Comparison of ENCODE assay signal across 8 cellular contexts in genomic region chr1:47437518-47438320, GRCh38.
DNase-seq lines count a peak whose midpoint lies in the region; ATAC-seq and TF ChIP-seq lines count a peak whose summit lies in the region.

Gene FOXD2, plus strand, starts transcription at chr1:47438044. Its CDS starts 92 bp downstream, at chr1:47438136.

- DNase-seq in NCI-H187 (lab: John Stamatoyannopoulos, UW) (peak; percentile 86 to 91), NCI-H187 treated with DMSO at 0.1 percent for 48 hours (lab: John Stamatoyannopoulos, UW) (no peak), NCI-H146 (lab: John Stamatoyannopoulos, UW) (peak; percentile 79), T-helper 22 cell (ENCODE audit: low read depth) (peak; percentile 89), astrocyte of the spinal cord (ENCODE audit: low read depth, low spot score) (peak; percentile 68)

- peaks cover 9% of the 10 kb centered on the region for H3K4me1 ChIP-seq in iPS-18a (ENCODE audit: control insufficient read depth, low read depth, low read length)

- H3K9ac ChIP-seq in iPS-18a (ENCODE audit: low read length), result no peak within 1 kb of the TSS

- peak; percentile 63 for TF ChIP-seq CTCF in astrocyte of the spinal cord (IDR thresholded peaks at IDR 0.05; ENCODE audit: low read depth, low read length)

- peak within 1 kb of the TSS; percentile 53 for H3K4me3 ChIP-seq in astrocyte of the spinal cord (ENCODE audit: low read depth, low read length)
- peak within 1 kb of the TSS; percentile 50 for H3K4me3 ChIP-seq in iPS-18a (ENCODE audit: low read length)
- H3K4me3 ChIP-seq in skin epidermis, result peak within 1 kb of the TSS; percentile 47 to 71 (median 59)

- H3K27me3 ChIP-seq in iPS-18a (ENCODE audit: control insufficient read depth, insufficient read depth, low read length), result peaks cover 98% of the 10 kb centered on the region

- no peaks in the 10 kb centered on the region for H3K36me3 ChIP-seq in iPS-18a (ENCODE audit: control insufficient read depth, low read depth, low read length)

- in situ Hi-C loops in astrocyte of the spinal cord (cut with HindIII; ENCODE audit: low sequenced_read_pairs), result no loop called here

- ATAC-seq in HG02870 (IDR thresholded peaks at IDR 0.05; ENCODE audit: unreplicated experiment), result peak; percentile 84

- H3K9me3 ChIP-seq in iPS-18a (ENCODE audit: control insufficient read depth, low read depth, low read length), result peaks cover 5% of the 10 kb centered on the region

- H3K27ac ChIP-seq in iPS-18a (ENCODE audit: low read length) (no peak within 1 kb of the TSS), skin epidermis (peak within 1 kb of the TSS; percentile 22 to 90 (median 75))
